ENCODE assay signal across 15 cellular contexts in the genomic region with DNA sequence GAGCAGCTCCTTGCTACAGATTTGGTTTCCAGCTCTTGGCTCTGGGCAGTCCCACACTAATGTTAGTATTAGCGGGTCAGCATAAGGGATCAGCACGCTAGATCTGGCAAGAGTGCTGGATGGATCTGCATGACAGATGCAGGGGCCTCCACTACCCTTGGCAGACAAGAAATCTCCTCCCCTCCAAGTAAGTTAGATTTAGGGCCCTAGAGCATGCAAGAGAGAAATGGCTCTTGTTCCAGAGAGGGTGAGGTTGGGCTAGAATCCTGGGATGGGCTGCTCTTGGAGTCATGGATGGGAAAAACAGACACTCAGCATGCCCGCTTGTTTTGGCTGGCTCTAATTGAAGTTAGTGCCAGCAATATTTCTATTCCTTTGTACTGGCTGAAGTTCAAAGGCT.
DNase-seq lines count a peak whose midpoint lies in the region; ATAC-seq and TF ChIP-seq lines count a peak whose summit lies in the region.
"Had no signal": no experiment of that assay in that cellular context is flagged by ENCODE, and none has a peak within 500 bp of the region (broad histone marks: within the 10 kb centered on the region; RNA-seq: fewer than 3 reads in every experiment).

No MANE protein-coding gene starts in this region.

- H3K4me3 Mint-ChIP-seq in activated CD4-positive, alpha-beta T cell treated with anti-CD3 and anti-CD28 coated beads, Interleukin-2, amount 10 ng/mL, durations not matched to agents 7 days and 5 days = no peak overlapping the region
- H3K4me3 Mint-ChIP-seq: B cell; CD4-positive, alpha-beta T cell; HFFc6 had no signal

- H3K9me3 ChIP-seq in WERI-Rb-1 (ENCODE audit: severe bottlenecking) (no peaks in the 10 kb centered on the region), esophagus (ENCODE audit: control insufficient read depth in 2 of 2, insufficient read depth in 1 of 2, low read depth in 1 of 2, low read length in 1 of 2) (no peaks in the 10 kb centered on the region), ovary (no peaks in the 10 kb centered on the region)

- H3K27me3 ChIP-seq in WERI-Rb-1 (ENCODE audit: insufficient read depth, low read depth, severe bottlenecking) (no peaks in the 10 kb centered on the region), esophagus (ENCODE audit: control insufficient read depth in 1 of 2, insufficient read depth in 2 of 2, low read length in 2 of 2) (no peaks in the 10 kb centered on the region), ovary (no peaks in the 10 kb centered on the region)

- H3K36me3 ChIP-seq in WERI-Rb-1 (no peaks in the 10 kb centered on the region), esophagus (ENCODE audit: control insufficient read depth in 2 of 2, insufficient read depth in 2 of 2, low read length in 1 of 2) (no peaks in the 10 kb centered on the region), ovary (no peaks in the 10 kb centered on the region)

- CTCF ChIA-PET in activated CD4-positive, alpha-beta T cell treated with anti-CD3 and anti-CD28 coated beads, Interleukin-2, amount 10 ng/mL, durations not matched to agents 7 days and 5 days (lab: Charles Lee) = no interaction called here

- in situ Hi-C loops in G401 (cut with HindIII; ENCODE audit: low sequenced_read_pairs) = no loop called here

- H3K27ac Mint-ChIP-seq in activated CD4-positive, alpha-beta T cell treated with anti-CD3 and anti-CD28 coated beads, Interleukin-2, amount 10 ng/mL, durations not matched to agents 7 days and 5 days = no peak overlapping the region
- H3K27ac Mint-ChIP-seq: B cell; CD4-positive, alpha-beta T cell; HFFc6 had no signal

- WGBS in esophagus, 2 donors = 33 to 49% methylated on average over 3 of the region's 3 CpGs
- WGBS in ovary, 3 donors = 60 to 84% (median 64%) methylated on average over 3 of the region's 3 CpGs

- POLR2A ChIA-PET in activated CD4-positive, alpha-beta T cell treated with anti-CD3 and anti-CD28 coated beads, Interleukin-2, amount 10 ng/mL, durations not matched to agents 7 days and 5 days (lab: Charles Lee) = no interaction called here

- TF ChIP-seq POLR2A in ovary (IDR thresholded peaks at IDR 0.05) = no peak

- no peak for TF ChIP-seq CTCF in WERI-Rb-1 (IDR thresholded peaks at IDR 0.05; ENCODE audit: low read depth, low read length)
- no peak for TF ChIP-seq CTCF in ovary (IDR thresholded peaks at IDR 0.05)

- ATAC-seq in HG02623 (IDR thresholded peaks at IDR 0.05; ENCODE audit: unreplicated experiment) = no peak

- H3K4me1 ChIP-seq in esophagus (ENCODE audit: control insufficient read depth in 2 of 2, insufficient read depth in 2 of 2, low read length in 1 of 2) (peaks cover 0 to 3% of the 10 kb centered on the region in 2 donors), ovary (ENCODE audit: insufficient read depth) (no peaks in the 10 kb centered on the region)

- H3K4me3 ChIP-seq in WERI-Rb-1 (ENCODE audit: low read depth, low read length) = no peak overlapping the region
- no peak overlapping the region for H3K4me3 ChIP-seq in esophagus (ENCODE audit: low read depth in 1 of 2, low read length in 2 of 2)
- H3K4me3 ChIP-seq in ovary = no peak overlapping the region

- no peaks in the 10 kb centered on the region for H3K4me1 Mint-ChIP-seq in activated CD4-positive, alpha-beta T cell treated with anti-CD3 and anti-CD28 coated beads, Interleukin-2, amount 10 ng/mL, durations not matched to agents 7 days and 5 days
- H3K4me1 Mint-ChIP-seq: B cell had no signal

- TF ChIP-seq EP300 in ovary (IDR thresholded peaks at IDR 0.05) = no peak

- peaks cover 8% of the 10 kb centered on the region for H3K9me3 Mint-ChIP-seq in activated CD4-positive, alpha-beta T cell treated with anti-CD3 and anti-CD28 coated beads, Interleukin-2, amount 10 ng/mL, durations not matched to agents 7 days and 5 days

- H3K27ac ChIP-seq in WERI-Rb-1 (no peak overlapping the region), esophagus (ENCODE audit: low read depth in 2 of 2, low read length in 1 of 2) (peak overlapping the region; percentile 31 to 74), ovary (no peak overlapping the region)

- no peaks in the 10 kb centered on the region for H3K36me3 Mint-ChIP-seq in activated CD4-positive, alpha-beta T cell treated with anti-CD3 and anti-CD28 coated beads, Interleukin-2, amount 10 ng/mL, durations not matched to agents 7 days and 5 days (ENCODE audit: low read depth)

- intact Hi-C loops in ovary (cut with DNase I) = no loop called here

- DNase-seq in G401 (ENCODE audit: low spot score) = peak; percentile 95
- DNase-seq in NCI-H1694 (lab: John Stamatoyannopoulos, UW) = peak; percentile 62
- DNase-seq in WERI-Rb-1 = peak; percentile 34
- DNase-seq in activated CD4-positive, alpha-beta T cell treated with anti-CD3 and anti-CD28 coated beads, Interleukin-2, amount 10 ng/mL, durations not matched to agents 7 days and 5 days = no peak
- DNase-seq in ovary = no peak
- DNase-seq: Calu3; CD4-positive, alpha-beta T cell; DMS 273 treated with DMSO at 0.1 percent for 48 hours; EL; GDM1; HCEC 1CT; HFFc6 had no signal

- no peaks in the 10 kb centered on the region for H3K27me3 Mint-ChIP-seq in activated CD4-positive, alpha-beta T cell treated with anti-CD3 and anti-CD28 coated beads, Interleukin-2, amount 10 ng/mL, durations not matched to agents 7 days and 5 days
- H3K27me3 Mint-ChIP-seq: B cell; CD4-positive, alpha-beta T cell had no signal

Comparison
In these comparisons a context has a peak if more than half of its experiments do, and no peak if none do; other contexts are left out.
1. DNase-seq: peak in G401 (single experiment), NCI-H1694 (single experiment) and WERI-Rb-1 (single experiment); none in activated CD4-positive, alpha-beta T cell treated with anti-CD3 and anti-CD28 coated beads, Interleukin-2, amount 10 ng/mL, durations not matched to agents 7 days and 5 days (single experiment) and ovary (0 of 5).
2. H3K27ac ChIP-seq: peak in esophagus (2 of 2); none in WERI-Rb-1 (single experiment) and ovary (0 of 2).